ENCODE assay signal across 8 cellular contexts in the genomic region with DNA sequence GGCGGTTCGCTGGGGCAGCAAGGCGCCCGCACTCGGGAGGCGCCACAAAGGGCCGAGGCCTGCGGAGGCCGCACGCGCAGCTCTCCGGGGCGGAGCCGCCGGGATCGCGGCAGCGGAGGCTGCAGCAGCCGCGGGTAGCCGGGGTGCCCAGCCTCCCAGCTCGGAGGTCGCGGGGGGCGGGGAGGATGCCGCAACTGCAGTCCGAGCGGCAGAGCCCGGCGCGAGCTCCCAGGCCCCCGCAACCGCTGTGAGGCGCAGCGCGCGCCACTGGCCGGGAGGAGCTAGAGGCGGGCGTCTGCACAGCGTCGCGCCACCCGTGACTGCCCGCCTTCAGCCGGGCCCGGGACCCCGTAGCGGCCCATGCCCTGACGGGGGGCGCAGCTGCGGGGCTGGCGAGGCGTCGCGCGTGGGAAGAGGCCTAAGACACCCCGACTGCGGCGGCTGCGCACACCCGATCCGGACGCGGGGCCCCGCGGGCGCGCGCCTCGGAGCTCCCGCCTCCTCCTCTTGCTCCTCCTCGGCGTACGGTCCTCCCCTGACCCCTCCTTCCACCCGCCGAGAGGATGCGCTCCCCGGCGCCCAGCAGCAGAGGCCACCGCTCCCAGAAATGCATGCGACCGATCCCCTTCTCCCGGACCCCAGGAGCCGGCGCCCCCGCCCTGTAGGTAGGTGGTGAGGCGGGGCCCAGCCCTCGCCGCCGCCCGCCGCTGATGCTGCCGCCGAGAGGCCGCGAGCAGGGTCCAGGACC. TPM values are rescaled to one million over a fixed set of nuclear protein-coding genes. Genes with fewer than 3 reads are reported as not detected.
DNase-seq lines count a peak whose midpoint lies in the region; ATAC-seq and TF ChIP-seq lines count a peak whose summit lies in the region.

A gene with protein sequence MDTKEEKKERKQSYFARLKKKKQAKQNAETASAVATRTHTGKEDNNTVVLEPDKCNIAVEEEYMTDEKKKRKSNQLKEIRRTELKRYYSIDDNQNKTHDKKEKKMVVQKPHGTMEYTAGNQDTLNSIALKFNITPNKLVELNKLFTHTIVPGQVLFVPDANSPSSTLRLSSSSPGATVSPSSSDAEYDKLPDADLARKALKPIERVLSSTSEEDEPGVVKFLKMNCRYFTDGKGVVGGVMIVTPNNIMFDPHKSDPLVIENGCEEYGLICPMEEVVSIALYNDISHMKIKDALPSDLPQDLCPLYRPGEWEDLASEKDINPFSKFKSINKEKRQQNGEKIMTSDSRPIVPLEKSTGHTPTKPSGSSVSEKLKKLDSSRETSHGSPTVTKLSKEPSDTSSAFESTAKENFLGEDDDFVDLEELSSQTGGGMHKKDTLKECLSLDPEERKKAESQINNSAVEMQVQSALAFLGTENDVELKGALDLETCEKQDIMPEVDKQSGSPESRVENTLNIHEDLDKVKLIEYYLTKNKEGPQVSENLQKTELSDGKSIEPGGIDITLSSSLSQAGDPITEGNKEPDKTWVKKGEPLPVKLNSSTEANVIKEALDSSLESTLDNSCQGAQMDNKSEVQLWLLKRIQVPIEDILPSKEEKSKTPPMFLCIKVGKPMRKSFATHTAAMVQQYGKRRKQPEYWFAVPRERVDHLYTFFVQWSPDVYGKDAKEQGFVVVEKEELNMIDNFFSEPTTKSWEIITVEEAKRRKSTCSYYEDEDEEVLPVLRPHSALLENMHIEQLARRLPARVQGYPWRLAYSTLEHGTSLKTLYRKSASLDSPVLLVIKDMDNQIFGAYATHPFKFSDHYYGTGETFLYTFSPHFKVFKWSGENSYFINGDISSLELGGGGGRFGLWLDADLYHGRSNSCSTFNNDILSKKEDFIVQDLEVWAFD (plus strand): TSS at position 558 of the 748 bp plus-strand sequence. CDS start 24,395 bp downstream, outside the sequence.

- ATAC-seq in GM18505 (IDR thresholded peaks at IDR 0.05; ENCODE audit: unreplicated experiment) (peak; percentile 71), HG02973 (IDR thresholded peaks at IDR 0.05; ENCODE audit: unreplicated experiment) (peak; percentile 70)
- ATAC-seq in activated CD4-positive, CD25-positive, alpha-beta regulatory T cell treated with anti-CD3 and anti-CD28 coated beads, Interleukin-2, amount 50 U/mL, for 24 hours: peak; percentile 78 to 80

- TF ChIP-seq POLR2A in GM18505 (IDR thresholded peaks at IDR 0.05; ENCODE audit: borderline replicate concordance, extremely low read depth, insufficient read depth, insufficient read length): peak; percentile 73

- DNase-seq in 8988T (peak; percentile 69), NCI-H2171 (lab: John Stamatoyannopoulos, UW) (peak; percentile 78), cerebellum (ENCODE audit: low spot score) (peak; percentile 90), kidney glomerular epithelial cell (lab: John Stamatoyannopoulos, UW) (peak; percentile 48)
- peak; percentile 31 to 55 for DNase-seq in stimulated activated CD4-positive, alpha-beta T cell treated with anti-CD3 and anti-CD28 coated beads, Interleukin-1b, Interleukin-23, amount 100 ng/mL, for 1 hour (ENCODE audit: low read depth in 2 of 2)

RNA-seq across cellular contexts. Expression of the gene that starts here (rescaled TPM):
- 28.8 TPM for total RNA-seq in cerebellum

Comparison
In these comparisons a context has a peak if more than half of its experiments do, and no peak if none do; other contexts are left out.
1. Peak in every context shown above with its lines: DNase-seq and ATAC-seq.